19 cellular contexts compared by ENCODE assay signal in genomic region chr2:35820404-35820803, GRCh38.
"Had no signal": no experiment of that assay in that cellular context is flagged by ENCODE, and none has a peak within 500 bp of the region (broad histone marks: within the 10 kb centered on the region; RNA-seq: fewer than 3 reads in every experiment).

No MANE protein-coding gene starts in this region.

- H3K27ac ChIP-seq: HL-60, SJSA1, SK-N-MC had no signal

- H3K9me3 ChIP-seq: MG63, SJSA1 had no signal

- DNase-seq: Karpas-422, KG1, MG63, NCI-H1092 treated with DMSO at 0.1 percent for 48 hours, NCI-H1436, NCI-H187, NCI-H2029, NCI-H2171 treated with DMSO at 0.1 percent for 48 hours, NCI-H510A, NCI-H524 treated with DMSO at 0.1 percent for 48 hours, NCI-H774, Right ventricle myocardium superior, RPMI8226, SIG-M5, SW 1271, T-cell had no signal

- H3K27me3 ChIP-seq: MG63, SJSA1 had no signal

- H3K36me3 ChIP-seq: MG63, SJSA1 had no signal

- H3K4me3 ChIP-seq: MG63, SJSA1, SK-N-MC had no signal

- ATAC-seq: T-cell had no signal

- H3K4me1 ChIP-seq: SJSA1 had no signal
